Comparison of ENCODE assay signal across 1 cellular context in genomic region chr6:99568103-99568933, GRCh38.
TF ChIP-seq lines count a peak whose summit lies in the region.

TSS of gene CCNC (minus strand) at chr6:99568660. CDS start at chr6:99568527, 133 bp downstream.

TF ChIP-seq in HepG2, 621 proteins besides CTCF, POLR2A, EP300 and RAD21 (continued from another document and continues in another):
- TF ChIP-seq, protein P1, sequence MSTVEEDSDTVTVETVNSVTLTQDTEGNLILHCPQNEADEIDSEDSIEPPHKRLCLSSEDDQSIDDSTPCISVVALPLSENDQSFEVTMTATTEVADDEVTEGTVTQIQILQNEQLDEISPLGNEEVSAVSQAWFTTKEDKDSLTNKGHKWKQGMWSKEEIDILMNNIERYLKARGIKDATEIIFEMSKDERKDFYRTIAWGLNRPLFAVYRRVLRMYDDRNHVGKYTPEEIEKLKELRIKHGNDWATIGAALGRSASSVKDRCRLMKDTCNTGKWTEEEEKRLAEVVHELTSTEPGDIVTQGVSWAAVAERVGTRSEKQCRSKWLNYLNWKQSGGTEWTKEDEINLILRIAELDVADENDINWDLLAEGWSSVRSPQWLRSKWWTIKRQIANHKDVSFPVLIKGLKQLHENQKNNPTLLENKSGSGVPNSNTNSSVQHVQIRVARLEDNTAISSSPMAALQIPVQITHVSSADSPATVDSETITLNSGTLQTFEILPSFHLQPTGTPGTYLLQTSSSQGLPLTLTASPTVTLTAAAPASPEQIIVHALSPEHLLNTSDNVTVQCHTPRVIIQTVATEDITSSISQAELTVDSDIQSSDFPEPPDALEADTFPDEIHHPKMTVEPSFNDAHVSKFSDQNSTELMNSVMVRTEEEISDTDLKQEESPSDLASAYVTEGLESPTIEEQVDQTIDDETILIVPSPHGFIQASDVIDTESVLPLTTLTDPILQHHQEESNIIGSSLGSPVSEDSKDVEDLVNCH (CRISPR knock-in tag; IDR thresholded peaks at IDR 0.05) = no peak
- TF ChIP-seq NFKB2 (CRISPR knock-in tag; IDR thresholded peaks at IDR 0.05; ENCODE audit: borderline replicate concordance) (peak; percentile 94; the same call in 1 of the 2 replicates), ZNF501 (CRISPR knock-in tag; IDR thresholded peaks at IDR 0.05) (peak; percentile 96), IKZF1 (IDR thresholded peaks at IDR 0.05) (no peak), THAP8 (CRISPR knock-in tag; IDR thresholded peaks at IDR 0.05; ENCODE audit: borderline replicate concordance) (no peak), ZFP41 (CRISPR knock-in tag; IDR thresholded peaks at IDR 0.05; ENCODE audit: borderline replicate concordance) (no peak), MTA1 (CRISPR knock-in tag; IDR thresholded peaks at IDR 0.05; ENCODE audit: borderline replicate concordance) (peak; percentile 65; the same call in 1 of the 2 replicates), RBAK (CRISPR knock-in tag; IDR thresholded peaks at IDR 0.05) (no peak), ARNT (IDR thresholded peaks at IDR 0.05) (no peak), NFYC (CRISPR knock-in tag; IDR thresholded peaks at IDR 0.05) (peak; percentile 41), STAT5B (CRISPR knock-in tag; IDR thresholded peaks at IDR 0.05) (peak; percentile 62; the same call in 1 of the 2 replicates), AHR (CRISPR knock-in tag; IDR thresholded peaks at IDR 0.05) (no peak), NFIB (CRISPR knock-in tag; IDR thresholded peaks at IDR 0.05; ENCODE audit: borderline replicate concordance) (no peak), ZNF652 (CRISPR knock-in tag; IDR thresholded peaks at IDR 0.05; ENCODE audit: borderline replicate concordance, low read depth) (no peak), YEATS4 (CRISPR knock-in tag; IDR thresholded peaks at IDR 0.05; ENCODE audit: borderline replicate concordance) (peak; percentile 95; the same call in 1 of the 2 replicates), BATF2 (CRISPR knock-in tag; IDR thresholded peaks at IDR 0.05) (no peak), PPARG (CRISPR knock-in tag; conservative IDR thresholded peaks at IDR 0.05) (peak; percentile 58; the same call in 1 of the 2 replicates), ISX (CRISPR knock-in tag; conservative IDR thresholded peaks at IDR 0.05) (no peak; the same call in 1 of the 2 replicates), DNMT1 (CRISPR knock-in tag; IDR thresholded peaks at IDR 0.05) (0 out of 2 replicates have a peak, but pooled peaks have one; percentile 40), NFE2L1 (CRISPR knock-in tag; IDR thresholded peaks at IDR 0.05; ENCODE audit: borderline replicate concordance) (peak; percentile 75; the same call in 1 of the 2 replicates), TOE1 (CRISPR knock-in tag; IDR thresholded peaks at IDR 0.05) (peak; percentile 94), JARID2 (CRISPR knock-in tag; IDR thresholded peaks at IDR 0.05; ENCODE audit: insufficient replicate concordance) (peak; percentile 92), ZNF138 (CRISPR knock-in tag; IDR thresholded peaks at IDR 0.05; ENCODE audit: low read depth) (0 out of 2 replicates have a peak, but pooled peaks have one; percentile 72), ZSCAN9 (CRISPR knock-in tag; IDR thresholded peaks at IDR 0.05; ENCODE audit: borderline replicate concordance) (peak; percentile 95), ZSCAN5A (CRISPR knock-in tag; IDR thresholded peaks at IDR 0.05; ENCODE audit: borderline replicate concordance) (peak; percentile 99), MAZ (IDR thresholded peaks at IDR 0.05; ENCODE audit: borderline replicate concordance, low read depth, low read length) (peak; percentile 92), MAZ (CRISPR knock-in tag; IDR thresholded peaks at IDR 0.05; ENCODE audit: low read depth) (peak; percentile 81; the same call in 1 of the 2 replicates), ATF7 (IDR thresholded peaks at IDR 0.05) (no peak), ATF7 (CRISPR knock-in tag; IDR thresholded peaks at IDR 0.05) (no peak), ZFP36L1 (CRISPR knock-in tag; IDR thresholded peaks at IDR 0.05) (peak; percentile 72; the same call in 1 of the 2 replicates), NR2F1 (CRISPR knock-in tag; IDR thresholded peaks at IDR 0.05) (peak; percentile 58 to 76; a peak in 2 of 4 replicates), ZNF841 (CRISPR knock-in tag; IDR thresholded peaks at IDR 0.05; ENCODE audit: borderline replicate concordance) (no peak), KAT8 (CRISPR knock-in tag; IDR thresholded peaks at IDR 0.05) (peak; percentile 97), ZBTB7A (CRISPR knock-in tag; IDR thresholded peaks at IDR 0.05) (peak; percentile 76; the same call in 1 of the 2 replicates), ZNF34 (CRISPR knock-in tag; IDR thresholded peaks at IDR 0.05; ENCODE audit: borderline replicate concordance) (peak; percentile 46; the same call in 1 of the 2 replicates)
- TF ChIP-seq, protein P2, sequence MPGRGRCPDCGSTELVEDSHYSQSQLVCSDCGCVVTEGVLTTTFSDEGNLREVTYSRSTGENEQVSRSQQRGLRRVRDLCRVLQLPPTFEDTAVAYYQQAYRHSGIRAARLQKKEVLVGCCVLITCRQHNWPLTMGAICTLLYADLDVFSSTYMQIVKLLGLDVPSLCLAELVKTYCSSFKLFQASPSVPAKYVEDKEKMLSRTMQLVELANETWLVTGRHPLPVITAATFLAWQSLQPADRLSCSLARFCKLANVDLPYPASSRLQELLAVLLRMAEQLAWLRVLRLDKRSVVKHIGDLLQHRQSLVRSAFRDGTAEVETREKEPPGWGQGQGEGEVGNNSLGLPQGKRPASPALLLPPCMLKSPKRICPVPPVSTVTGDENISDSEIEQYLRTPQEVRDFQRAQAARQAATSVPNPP (CRISPR knock-in tag; IDR thresholded peaks at IDR 0.05) = peak; percentile 71; the same call in 1 of the 2 replicates
- TF ChIP-seq, protein P3, sequence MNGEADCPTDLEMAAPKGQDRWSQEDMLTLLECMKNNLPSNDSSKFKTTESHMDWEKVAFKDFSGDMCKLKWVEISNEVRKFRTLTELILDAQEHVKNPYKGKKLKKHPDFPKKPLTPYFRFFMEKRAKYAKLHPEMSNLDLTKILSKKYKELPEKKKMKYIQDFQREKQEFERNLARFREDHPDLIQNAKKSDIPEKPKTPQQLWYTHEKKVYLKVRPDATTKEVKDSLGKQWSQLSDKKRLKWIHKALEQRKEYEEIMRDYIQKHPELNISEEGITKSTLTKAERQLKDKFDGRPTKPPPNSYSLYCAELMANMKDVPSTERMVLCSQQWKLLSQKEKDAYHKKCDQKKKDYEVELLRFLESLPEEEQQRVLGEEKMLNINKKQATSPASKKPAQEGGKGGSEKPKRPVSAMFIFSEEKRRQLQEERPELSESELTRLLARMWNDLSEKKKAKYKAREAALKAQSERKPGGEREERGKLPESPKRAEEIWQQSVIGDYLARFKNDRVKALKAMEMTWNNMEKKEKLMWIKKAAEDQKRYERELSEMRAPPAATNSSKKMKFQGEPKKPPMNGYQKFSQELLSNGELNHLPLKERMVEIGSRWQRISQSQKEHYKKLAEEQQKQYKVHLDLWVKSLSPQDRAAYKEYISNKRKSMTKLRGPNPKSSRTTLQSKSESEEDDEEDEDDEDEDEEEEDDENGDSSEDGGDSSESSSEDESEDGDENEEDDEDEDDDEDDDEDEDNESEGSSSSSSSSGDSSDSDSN (CRISPR knock-in tag; IDR thresholded peaks at IDR 0.05) = peak; percentile 97
- TF ChIP-seq, protein P4, sequence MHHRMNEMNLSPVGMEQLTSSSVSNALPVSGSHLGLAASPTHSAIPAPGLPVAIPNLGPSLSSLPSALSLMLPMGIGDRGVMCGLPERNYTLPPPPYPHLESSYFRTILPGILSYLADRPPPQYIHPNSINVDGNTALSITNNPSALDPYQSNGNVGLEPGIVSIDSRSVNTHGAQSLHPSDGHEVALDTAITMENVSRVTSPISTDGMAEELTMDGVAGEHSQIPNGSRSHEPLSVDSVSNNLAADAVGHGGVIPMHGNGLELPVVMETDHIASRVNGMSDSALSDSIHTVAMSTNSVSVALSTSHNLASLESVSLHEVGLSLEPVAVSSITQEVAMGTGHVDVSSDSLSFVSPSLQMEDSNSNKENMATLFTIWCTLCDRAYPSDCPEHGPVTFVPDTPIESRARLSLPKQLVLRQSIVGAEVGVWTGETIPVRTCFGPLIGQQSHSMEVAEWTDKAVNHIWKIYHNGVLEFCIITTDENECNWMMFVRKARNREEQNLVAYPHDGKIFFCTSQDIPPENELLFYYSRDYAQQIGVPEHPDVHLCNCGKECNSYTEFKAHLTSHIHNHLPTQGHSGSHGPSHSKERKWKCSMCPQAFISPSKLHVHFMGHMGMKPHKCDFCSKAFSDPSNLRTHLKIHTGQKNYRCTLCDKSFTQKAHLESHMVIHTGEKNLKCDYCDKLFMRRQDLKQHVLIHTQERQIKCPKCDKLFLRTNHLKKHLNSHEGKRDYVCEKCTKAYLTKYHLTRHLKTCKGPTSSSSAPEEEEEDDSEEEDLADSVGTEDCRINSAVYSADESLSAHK (CRISPR knock-in tag; IDR thresholded peaks at IDR 0.05; ENCODE audit: borderline replicate concordance) = no peak
- TF ChIP-seq, protein P5, sequence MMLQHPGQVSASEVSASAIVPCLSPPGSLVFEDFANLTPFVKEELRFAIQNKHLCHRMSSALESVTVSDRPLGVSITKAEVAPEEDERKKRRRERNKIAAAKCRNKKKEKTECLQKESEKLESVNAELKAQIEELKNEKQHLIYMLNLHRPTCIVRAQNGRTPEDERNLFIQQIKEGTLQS (CRISPR knock-in tag; IDR thresholded peaks at IDR 0.05) = peak; percentile 67; the same call in 1 of the 2 replicates
- TF ChIP-seq, protein P6, sequence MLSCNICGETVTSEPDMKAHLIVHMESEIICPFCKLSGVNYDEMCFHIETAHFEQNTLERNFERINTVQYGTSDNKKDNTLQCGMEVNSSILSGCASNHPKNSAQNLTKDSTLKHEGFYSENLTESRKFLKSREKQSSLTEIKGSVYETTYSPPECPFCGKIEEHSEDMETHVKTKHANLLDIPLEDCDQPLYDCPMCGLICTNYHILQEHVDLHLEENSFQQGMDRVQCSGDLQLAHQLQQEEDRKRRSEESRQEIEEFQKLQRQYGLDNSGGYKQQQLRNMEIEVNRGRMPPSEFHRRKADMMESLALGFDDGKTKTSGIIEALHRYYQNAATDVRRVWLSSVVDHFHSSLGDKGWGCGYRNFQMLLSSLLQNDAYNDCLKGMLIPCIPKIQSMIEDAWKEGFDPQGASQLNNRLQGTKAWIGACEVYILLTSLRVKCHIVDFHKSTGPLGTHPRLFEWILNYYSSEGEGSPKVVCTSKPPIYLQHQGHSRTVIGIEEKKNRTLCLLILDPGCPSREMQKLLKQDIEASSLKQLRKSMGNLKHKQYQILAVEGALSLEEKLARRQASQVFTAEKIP (CRISPR knock-in tag; IDR thresholded peaks at IDR 0.05; ENCODE audit: borderline replicate concordance) = no peak; the same call in 1 of the 2 replicates
- TF ChIP-seq, protein P7, sequence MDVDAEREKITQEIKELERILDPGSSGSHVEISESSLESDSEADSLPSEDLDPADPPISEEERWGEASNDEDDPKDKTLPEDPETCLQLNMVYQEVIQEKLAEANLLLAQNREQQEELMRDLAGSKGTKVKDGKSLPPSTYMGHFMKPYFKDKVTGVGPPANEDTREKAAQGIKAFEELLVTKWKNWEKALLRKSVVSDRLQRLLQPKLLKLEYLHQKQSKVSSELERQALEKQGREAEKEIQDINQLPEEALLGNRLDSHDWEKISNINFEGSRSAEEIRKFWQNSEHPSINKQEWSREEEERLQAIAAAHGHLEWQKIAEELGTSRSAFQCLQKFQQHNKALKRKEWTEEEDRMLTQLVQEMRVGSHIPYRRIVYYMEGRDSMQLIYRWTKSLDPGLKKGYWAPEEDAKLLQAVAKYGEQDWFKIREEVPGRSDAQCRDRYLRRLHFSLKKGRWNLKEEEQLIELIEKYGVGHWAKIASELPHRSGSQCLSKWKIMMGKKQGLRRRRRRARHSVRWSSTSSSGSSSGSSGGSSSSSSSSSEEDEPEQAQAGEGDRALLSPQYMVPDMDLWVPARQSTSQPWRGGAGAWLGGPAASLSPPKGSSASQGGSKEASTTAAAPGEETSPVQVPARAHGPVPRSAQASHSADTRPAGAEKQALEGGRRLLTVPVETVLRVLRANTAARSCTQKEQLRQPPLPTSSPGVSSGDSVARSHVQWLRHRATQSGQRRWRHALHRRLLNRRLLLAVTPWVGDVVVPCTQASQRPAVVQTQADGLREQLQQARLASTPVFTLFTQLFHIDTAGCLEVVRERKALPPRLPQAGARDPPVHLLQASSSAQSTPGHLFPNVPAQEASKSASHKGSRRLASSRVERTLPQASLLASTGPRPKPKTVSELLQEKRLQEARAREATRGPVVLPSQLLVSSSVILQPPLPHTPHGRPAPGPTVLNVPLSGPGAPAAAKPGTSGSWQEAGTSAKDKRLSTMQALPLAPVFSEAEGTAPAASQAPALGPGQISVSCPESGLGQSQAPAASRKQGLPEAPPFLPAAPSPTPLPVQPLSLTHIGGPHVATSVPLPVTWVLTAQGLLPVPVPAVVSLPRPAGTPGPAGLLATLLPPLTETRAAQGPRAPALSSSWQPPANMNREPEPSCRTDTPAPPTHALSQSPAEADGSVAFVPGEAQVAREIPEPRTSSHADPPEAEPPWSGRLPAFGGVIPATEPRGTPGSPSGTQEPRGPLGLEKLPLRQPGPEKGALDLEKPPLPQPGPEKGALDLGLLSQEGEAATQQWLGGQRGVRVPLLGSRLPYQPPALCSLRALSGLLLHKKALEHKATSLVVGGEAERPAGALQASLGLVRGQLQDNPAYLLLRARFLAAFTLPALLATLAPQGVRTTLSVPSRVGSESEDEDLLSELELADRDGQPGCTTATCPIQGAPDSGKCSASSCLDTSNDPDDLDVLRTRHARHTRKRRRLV (CRISPR knock-in tag; IDR thresholded peaks at IDR 0.05) = peak; percentile 76
